1 cellular context compared by ENCODE assay signal in genomic region chr2:47260971-47261370, GRCh38.
TF ChIP-seq lines count a peak whose summit lies in the region.

No MANE protein-coding gene starts in this region.

TF ChIP-seq in GM23338, 12 proteins besides CTCF, POLR2A, EP300 and RAD21 (continued from another document):
- TF ChIP-seq EZH2 (IDR thresholded peaks at IDR 0.05; ENCODE audit: low read depth, unreplicated experiment) (no peak), CREB1 (CRISPR knock-in tag; IDR thresholded peaks at IDR 0.05; ENCODE audit: low read depth) (no peak), ETS1 (IDR thresholded peaks at IDR 0.05) (no peak), POLR2AphosphoS5 (IDR thresholded peaks at IDR 0.05; ENCODE audit: low read depth) (no peak), EZH2phosphoT487 (IDR thresholded peaks at IDR 0.05; ENCODE audit: unreplicated experiment) (no peak), NANOG (IDR thresholded peaks at IDR 0.05; ENCODE audit: borderline replicate concordance) (no peak), ZNF331 (CRISPR knock-in tag; IDR thresholded peaks at IDR 0.05; ENCODE audit: low read depth) (no peak)
